ENCODE assay signal across 7 cellular contexts in genomic region chr5:120632430-120632829, GRCh38.
"Had no signal": no experiment of that assay in that cellular context is flagged by ENCODE, and none has a peak within 500 bp of the region (broad histone marks: within the 10 kb centered on the region; RNA-seq: fewer than 3 reads in every experiment).

No MANE protein-coding gene starts in this region.

- FAIRE-seq: G401.6, GM12878, GM12891, GM18507, GM19239 had no signal

- ATAC-seq: GM12878 had no signal

- DNase-seq: GDM1, GF-D8 had no signal

- H3K4me3 ChIP-seq: GM12878 had no signal
